Comparison of ENCODE assay signal across 12 cellular contexts in genomic region chr14:68562911-68563255, GRCh38.
A peak's percentile ranks its signal among the peaks of the same experiment; 100 is the strongest.
DNase-seq lines count a peak whose midpoint lies in the region; ATAC-seq and TF ChIP-seq lines count a peak whose summit lies in the region.
"Had no signal": no experiment of that assay in that cellular context is flagged by ENCODE, and none has a peak within 500 bp of the region (broad histone marks: within the 10 kb centered on the region; RNA-seq: fewer than 3 reads in every experiment).

No MANE protein-coding gene starts in this region.

- H3K56ac ChIP-seq in H9 (ENCODE audit: insufficient read length, low read depth, low read length): no peak overlapping the region

- no peak overlapping the region for H2BK20ac ChIP-seq in H9 (ENCODE audit: low read depth, low read length, poor library complexity, severe bottlenecking)

- no peak overlapping the region for H3K4ac ChIP-seq in H9 (ENCODE audit: low read depth, low read length)

- peak overlapping the region; percentile 54 for H3K4me3 ChIP-seq in Loucy (ENCODE audit: low read length, poor library complexity, severe bottlenecking)
- no peak overlapping the region for H3K4me3 ChIP-seq in naive thymus-derived CD4-positive, alpha-beta T cell (ENCODE audit: low read length)
- H3K4me3 ChIP-seq in testis: no peak overlapping the region
- no peak overlapping the region for H3K4me3 ChIP-seq in adrenal gland

- peaks cover 5% of the 10 kb centered on the region; the same call in 1 of the 2 replicates for H3F3A ChIP-seq in Loucy (ENCODE audit: low read depth)

- no peaks in the 10 kb centered on the region for H3K23me2 ChIP-seq in H9 (ENCODE audit: insufficient read length, low read depth, low read length, poor library complexity, severe bottlenecking)

- H3K18ac ChIP-seq in H9 (ENCODE audit: insufficient read length, low read depth, low read length): no peak overlapping the region

- no peaks in the 10 kb centered on the region for H3K9me2 ChIP-seq in Loucy (replicated peaks; ENCODE audit: low read depth, low read length)

- ATAC-seq in naive thymus-derived CD4-positive, alpha-beta T cell: no peak
- no peak for ATAC-seq in HG03439 (IDR thresholded peaks at IDR 0.05; ENCODE audit: unreplicated experiment)
- ATAC-seq: activated T-cell treated with anti-CD3 and anti-CD28 coated beads, Interleukin-2, amount 50 U/mL, for 72 hours had no signal

- peaks cover 70% of the 10 kb centered on the region for H3K4me1 Mint-ChIP-seq in dendritic cell treated with granulocyte-macrophage colony-stimulating factor and Interleukin-4, amounts not matched to agents 40 ng/mL and 50 ng/mL, for 4 days (ENCODE audit: low read depth)
- peaks cover 20 to 66% (median 56%) of the 10 kb centered on the region in 7 donors for H3K4me1 Mint-ChIP-seq in naive thymus-derived CD4-positive, alpha-beta T cell
- H3K4me1 Mint-ChIP-seq in H9: peaks cover 28 to 29% of the 10 kb centered on the region in 2 experiments

- no peaks in the 10 kb centered on the region for H3K36me3 ChIP-seq in Loucy (ENCODE audit: insufficient read depth, low read length)
- no peaks in the 10 kb centered on the region for H3K36me3 ChIP-seq in naive thymus-derived CD4-positive, alpha-beta T cell (ENCODE audit: control insufficient read depth in 2 of 3, insufficient read depth in 3 of 3, low read length in 3 of 3)
- no peaks in the 10 kb centered on the region for H3K36me3 ChIP-seq in testis (ENCODE audit: low read depth, missing control alignments)
- H3K36me3 ChIP-seq in adrenal gland (replicated peaks in 1 of 2): no peaks in the 10 kb centered on the region
- H3K36me3 ChIP-seq: brain microvascular endothelial cell had no signal

- intact Hi-C loops in dendritic cell treated with granulocyte-macrophage colony-stimulating factor and Interleukin-4, amounts not matched to agents 40 ng/mL and 50 ng/mL, for 4 days (cut with micrococcal nuclease): no loop called here
- intact Hi-C loops in naive thymus-derived CD4-positive, alpha-beta T cell (cut with micrococcal nuclease): no loop called here
- intact Hi-C loops in testis (cut with DNase I; ENCODE audit: low total_unique reads): no loop called here
- intact Hi-C loops in adrenal gland (cut with DNase I): no loop called here

- no peaks in the 10 kb centered on the region for H3K79me1 ChIP-seq in H9 (ENCODE audit: insufficient read depth, low read depth, low read length, poor library complexity, severe bottlenecking)

- H3K4me2 ChIP-seq in Loucy (ENCODE audit: low read depth, low read length, poor library complexity, severe bottlenecking) (peak overlapping the region; percentile 74), H9 (ENCODE audit: insufficient read depth, insufficient read length, low read length) (no peak overlapping the region)

- peak overlapping the region; percentile 60 for H3K9ac ChIP-seq in Loucy (ENCODE audit: low read depth, low read length, poor library complexity, severe bottlenecking)
- no peak overlapping the region for H3K9ac ChIP-seq in H9 (ENCODE audit: extremely low read depth, insufficient read length, low read length)

- no peak overlapping the region for H4K5ac ChIP-seq in H9 (ENCODE audit: insufficient read length, low read depth, low read length)

- H3K27me3 Mint-ChIP-seq in dendritic cell treated with granulocyte-macrophage colony-stimulating factor and Interleukin-4, amounts not matched to agents 40 ng/mL and 50 ng/mL, for 4 days: no peaks in the 10 kb centered on the region
- no peaks in the 10 kb centered on the region for H3K27me3 Mint-ChIP-seq in naive thymus-derived CD4-positive, alpha-beta T cell
- no peaks in the 10 kb centered on the region; the same call in none of the 2 replicates for H3K27me3 Mint-ChIP-seq in H9 (ENCODE audit: low read depth)

- CTCF ChIA-PET in naive thymus-derived CD4-positive, alpha-beta T cell (lab: Charles Lee): interaction anchor here (0.6 to 1.1 kb wide), 2 partner anchors 75 to 680 kb away, joined by 3 to 4 read pairs; no protein-coding TSS in a partner anchor

- no peaks in the 10 kb centered on the region for H3K9me3 Mint-ChIP-seq in dendritic cell treated with granulocyte-macrophage colony-stimulating factor and Interleukin-4, amounts not matched to agents 40 ng/mL and 50 ng/mL, for 4 days
- H3K9me3 Mint-ChIP-seq in naive thymus-derived CD4-positive, alpha-beta T cell: no peaks in the 10 kb centered on the region
- H3K9me3 Mint-ChIP-seq in H9: peaks cover 0 to 3% of the 10 kb centered on the region in 2 experiments; a peak in 2 of 5 replicates
- H3K9me3 Mint-ChIP-seq: activated T-cell treated with anti-CD3 and anti-CD28 coated beads, Interleukin-2, amount 50 U/mL, for 72 hours had no signal

- no peak overlapping the region for H3K14ac ChIP-seq in H9 (ENCODE audit: insufficient read depth, low read length)

- no peak overlapping the region for H2AK5ac ChIP-seq in H9 (ENCODE audit: insufficient read length, low read length)

- no peak overlapping the region for H4K8ac ChIP-seq in H9 (replicated peaks; ENCODE audit: insufficient read length, low read depth, low read length)

- H2BK12ac ChIP-seq in H9 (ENCODE audit: insufficient read length, low read depth, low read length): no peak overlapping the region

- no peaks in the 10 kb centered on the region for H3K36me3 Mint-ChIP-seq in dendritic cell treated with granulocyte-macrophage colony-stimulating factor and Interleukin-4, amounts not matched to agents 40 ng/mL and 50 ng/mL, for 4 days (ENCODE audit: low read depth)
- peaks cover 0 to 9% (median 3%) of the 10 kb centered on the region in 5 donors for H3K36me3 Mint-ChIP-seq in naive thymus-derived CD4-positive, alpha-beta T cell
- H3K36me3 Mint-ChIP-seq in H9 (ENCODE audit: insufficient read depth in 1 of 3, low read depth in 3 of 3): peaks cover 0 to 2% (median 0%) of the 10 kb centered on the region in 3 experiments; a peak in 2 of 7 replicates

- H4K20me1 ChIP-seq in Loucy (ENCODE audit: insufficient read depth, low read length, poor library complexity, severe bottlenecking): no peaks in the 10 kb centered on the region
- no peaks in the 10 kb centered on the region for H4K20me1 ChIP-seq in H9 (ENCODE audit: control insufficient read depth, insufficient read depth, insufficient read length)

- H3K27me3 ChIP-seq in Loucy (ENCODE audit: insufficient read depth, low read length, poor library complexity, severe bottlenecking): no peaks in the 10 kb centered on the region
- H3K27me3 ChIP-seq in naive thymus-derived CD4-positive, alpha-beta T cell (ENCODE audit: control insufficient read depth in 2 of 2, insufficient read depth in 2 of 2, low read length in 2 of 2): no peaks in the 10 kb centered on the region
- H3K27me3 ChIP-seq in testis: no peaks in the 10 kb centered on the region
- no peaks in the 10 kb centered on the region for H3K27me3 ChIP-seq in H9 (ENCODE audit: insufficient read depth, low read length)
- no peaks in the 10 kb centered on the region for H3K27me3 ChIP-seq in adrenal gland
- H3K27me3 ChIP-seq: brain microvascular endothelial cell had no signal

- no peak overlapping the region for H2BK120ac ChIP-seq in H9 (ENCODE audit: low read depth, low read length, poor library complexity, severe bottlenecking)

- peaks cover 64% of the 10 kb centered on the region for H3K4me1 ChIP-seq in Loucy (ENCODE audit: insufficient read depth, low read length, poor library complexity, severe bottlenecking)
- peaks cover 0 to 33% of the 10 kb centered on the region in 2 donors for H3K4me1 ChIP-seq in naive thymus-derived CD4-positive, alpha-beta T cell (ENCODE audit: control insufficient read depth in 2 of 2, insufficient read depth in 2 of 2, low read length in 2 of 2)
- H3K4me1 ChIP-seq in testis: peaks cover 53% of the 10 kb centered on the region
- peaks cover 2% of the 10 kb centered on the region; the same call in 1 of the 2 replicates for H3K4me1 ChIP-seq in H9 (ENCODE audit: insufficient read depth, low read length)
- H3K4me1 ChIP-seq in adrenal gland (replicated peaks in 1 of 2): peaks cover 11 to 42% of the 10 kb centered on the region in 2 donors

- WGBS in testis, 2 donors: 81 to 96% methylated on average over 8 to 9 of the region's 9 CpGs
- WGBS in H9 (ENCODE audit: extremely low coverage, insufficient read length, low lambda C conversion rate): no CpG with 5 or more reads among the region's 9 CpGs
- WGBS in adrenal gland, 4 donors: 89 to 96% (median 92%) methylated on average over 7 to 9 of the region's 9 CpGs

- H3T11ph ChIP-seq in H9 (ENCODE audit: low read length): no peak overlapping the region

- POLR2A ChIA-PET in naive thymus-derived CD4-positive, alpha-beta T cell (lab: Charles Lee): interaction anchor here (0.9 to 1.2 kb wide), 4 partner anchors 8 to 252 kb away, joined by 3 to 5 read pairs (median 3); no protein-coding TSS in a partner anchor

- no peak for TF ChIP-seq CTCF in Loucy (conservative IDR thresholded peaks at IDR 0.05; ENCODE audit: low read length)
- no peak for TF ChIP-seq CTCF in testis (IDR thresholded peaks at IDR 0.05)
- no peak for TF ChIP-seq CTCF in H9 (conservative IDR thresholded peaks at IDR 0.05)
- no peak for TF ChIP-seq CTCF in adrenal gland (IDR thresholded peaks at IDR 0.05)

- H3K27ac ChIP-seq in naive thymus-derived CD4-positive, alpha-beta T cell (ENCODE audit: low read depth, low read length): no peak overlapping the region
- peak overlapping the region; percentile 74 to 86 for H3K27ac ChIP-seq in testis
- H3K27ac ChIP-seq in H9 (ENCODE audit: insufficient read length, low read depth, low read length): no peak overlapping the region
- peak overlapping the region in 2 of 5 donors; percentile 52 to 81 for H3K27ac ChIP-seq in adrenal gland
- H3K27ac ChIP-seq: brain microvascular endothelial cell, C4-2B had no signal

- H3K4me3 Mint-ChIP-seq in dendritic cell treated with granulocyte-macrophage colony-stimulating factor and Interleukin-4, amounts not matched to agents 40 ng/mL and 50 ng/mL, for 4 days: no peak overlapping the region
- H3K4me3 Mint-ChIP-seq in naive thymus-derived CD4-positive, alpha-beta T cell: peak overlapping the region in 8 of 10 donors; percentile 25 to 75 (median 54)
- no peak overlapping the region for H3K4me3 Mint-ChIP-seq in H9
- H3K4me3 Mint-ChIP-seq: activated T-cell treated with anti-CD3 and anti-CD28 coated beads, Interleukin-2, amount 50 U/mL, for 72 hours had no signal

- peak overlapping the region; percentile 48 for H3K27ac Mint-ChIP-seq in dendritic cell treated with granulocyte-macrophage colony-stimulating factor and Interleukin-4, amounts not matched to agents 40 ng/mL and 50 ng/mL, for 4 days
- H3K27ac Mint-ChIP-seq in naive thymus-derived CD4-positive, alpha-beta T cell: peak overlapping the region in 7 of 9 donors; percentile 28 to 90 (median 62)
- no peak overlapping the region for H3K27ac Mint-ChIP-seq in H9
- H3K27ac Mint-ChIP-seq: activated T-cell treated with anti-CD3 and anti-CD28 coated beads, Interleukin-2, amount 50 U/mL, for 72 hours had no signal

- H3K23ac ChIP-seq in H9 (ENCODE audit: insufficient read length, low read depth, low read length): no peak overlapping the region

- no peak overlapping the region for H2AFZ ChIP-seq in Loucy (ENCODE audit: low read length)
- no peak overlapping the region for H2AFZ ChIP-seq in H9 (ENCODE audit: low read length)

- no peak overlapping the region for H2BK15ac ChIP-seq in H9 (ENCODE audit: low read depth, low read length)

- H2BK5ac ChIP-seq in H9 (ENCODE audit: insufficient read length, low read length): no peak overlapping the region

- H3K79me2 ChIP-seq in Loucy (ENCODE audit: insufficient read depth, low read length) (no peaks in the 10 kb centered on the region), H9 (ENCODE audit: insufficient read depth, low read length) (no peaks in the 10 kb centered on the region)

- H3K9me3 ChIP-seq in Loucy (ENCODE audit: insufficient read depth, low read depth, low read length) (no peaks in the 10 kb centered on the region), testis (no peaks in the 10 kb centered on the region), H9 (ENCODE audit: control insufficient read depth, low read depth, low read length) (no peaks in the 10 kb centered on the region), adrenal gland (replicated peaks in 1 of 3) (no peaks in the 10 kb centered on the region)
- no peaks in the 10 kb centered on the region for H3K9me3 ChIP-seq in naive thymus-derived CD4-positive, alpha-beta T cell (ENCODE audit: control insufficient read depth in 2 of 3, low read length in 3 of 3)

- no peak for TF ChIP-seq POLR2A in testis (IDR thresholded peaks at IDR 0.05)
- TF ChIP-seq POLR2A in adrenal gland (IDR thresholded peaks at IDR 0.05): no peak

- no peak overlapping the region for H4K91ac ChIP-seq in H9 (ENCODE audit: insufficient read length, low read depth, low read length)

- no peak for DNase-seq in naive thymus-derived CD4-positive, alpha-beta T cell
- DNase-seq in testis: no peak
- no peak for DNase-seq in H9
- no peak for DNase-seq in adrenal gland
- no peak for DNase-seq in NCI-H748 (lab: John Stamatoyannopoulos, UW; ENCODE audit: unreplicated experiment)
- DNase-seq: activated T-cell treated with anti-CD3 and anti-CD28 coated beads, Interleukin-2, amount 50 U/mL, for 72 hours; brain microvascular endothelial cell; NCI-H187 treated with DMSO at 0.1 percent for 48 hours had no signal

Comparison
In these comparisons a context has a peak if more than half of its experiments do, and no peak if none do; other contexts are left out.
1. H3K27ac Mint-ChIP-seq: peak in dendritic cell treated with granulocyte-macrophage colony-stimulating factor and Interleukin-4, amounts not matched to agents 40 ng/mL and 50 ng/mL, for 4 days (single experiment) and naive thymus-derived CD4-positive, alpha-beta T cell (7 of 9); none in H9 (0 of 3).
2. H3K4me3 Mint-ChIP-seq: peak in naive thymus-derived CD4-positive, alpha-beta T cell (8 of 10); none in dendritic cell treated with granulocyte-macrophage colony-stimulating factor and Interleukin-4, amounts not matched to agents 40 ng/mL and 50 ng/mL, for 4 days (single experiment) and H9 (0 of 2).
3. H3K27ac ChIP-seq: peak in testis (2 of 2); none in naive thymus-derived CD4-positive, alpha-beta T cell (single experiment) and H9 (single experiment).